ENCODE assay signal across 8 cellular contexts in the genomic region with DNA sequence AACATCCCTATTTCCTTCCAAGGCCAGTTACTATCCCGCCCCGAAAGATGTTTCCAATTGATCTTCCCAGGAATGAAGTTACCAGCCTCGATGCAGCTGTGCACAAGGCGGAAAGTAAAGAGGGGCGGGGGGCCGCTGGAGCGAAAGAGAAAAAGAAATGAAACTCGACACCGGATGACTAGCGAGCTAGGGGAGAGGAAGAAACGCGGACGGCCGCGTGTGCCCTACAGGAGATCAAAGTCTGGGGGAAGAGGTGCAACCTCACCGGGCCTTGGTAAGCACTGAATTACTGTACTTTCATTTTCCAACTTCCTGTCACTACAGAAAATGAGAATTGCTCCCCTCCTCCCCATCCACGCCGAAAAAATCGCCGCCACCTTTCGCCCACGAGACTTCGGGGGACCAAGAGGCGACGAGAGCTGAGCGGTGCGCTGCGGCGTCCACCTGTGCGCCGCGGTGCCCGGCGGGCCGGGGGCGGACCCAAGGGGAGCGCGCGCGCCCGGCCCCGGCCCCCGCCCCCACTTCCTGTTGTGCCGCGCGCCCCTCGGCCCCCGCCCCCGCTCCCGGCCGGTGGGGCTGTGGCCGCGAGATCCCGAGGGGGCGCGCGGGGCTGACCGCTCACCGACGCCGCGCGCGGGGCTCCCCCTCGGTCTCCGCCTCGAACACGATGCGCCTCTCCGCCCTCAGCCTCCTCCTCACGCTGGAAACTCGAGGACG. TPM values are rescaled to one million over a fixed set of nuclear protein-coding genes. Genes with fewer than 3 reads are reported as not detected.
DNase-seq lines count a peak whose midpoint lies in the region; ATAC-seq, FAIRE-seq and TF ChIP-seq lines count a peak whose summit lies in the region.

No MANE protein-coding gene starts in this region.

- H3K9me3 ChIP-seq in adrenal gland (replicated peaks in 1 of 3) (no peaks in the 10 kb centered on the region), left ventricle myocardium inferior (replicated peaks) (no peaks in the 10 kb centered on the region)

- DNase-seq in NCI-H146 (lab: John Stamatoyannopoulos, UW) (peak; percentile 89), T follicular helper cell (ENCODE audit: low read depth) (peak; percentile 72), adrenal gland (peak; percentile 65 to 82 (median 72)), left ventricle myocardium inferior (peak; percentile 46), pulmonary artery endothelial cell (ENCODE audit: low read depth, low spot score) (peak; percentile 46), urothelium cell line (ENCODE audit: low spot score) (peak; percentile 91)

- intact Hi-C loops in adrenal gland (cut with DNase I) (loop anchor here in 1 of 2 donors (5.0 kb wide), 1 partner anchor 39 kb away; no protein-coding TSS in a partner anchor), left ventricle myocardium inferior (cut with micrococcal nuclease) (loop anchor here (5.0 kb wide), 1 partner anchor 39 kb away; no protein-coding TSS in a partner anchor)

- H3K27me3 ChIP-seq in adrenal gland (no peaks in the 10 kb centered on the region), left ventricle myocardium inferior (ENCODE audit: low read depth) (no peaks in the 10 kb centered on the region)

- no peak for FAIRE-seq in urothelium cell line (lab: Jason Lieb, UNC)

- TF ChIP-seq POLR2A in adrenal gland (IDR thresholded peaks at IDR 0.05), result peak; percentile 14 to 61

- H3K4me3 ChIP-seq in adrenal gland (peak overlapping the region in 2 of 4 donors; percentile 68 to 92), left ventricle myocardium inferior (peak overlapping the region; percentile 80)

- H3K27ac ChIP-seq in adrenal gland (peak overlapping the region; percentile 23 to 100 (median 94)), left ventricle myocardium inferior (replicated peaks) (peak overlapping the region; percentile 96)

- ATAC-seq in GM18498 (IDR thresholded peaks at IDR 0.05; ENCODE audit: unreplicated experiment) (peak; percentile 71), HG02884 (IDR thresholded peaks at IDR 0.05; ENCODE audit: unreplicated experiment) (peak; percentile 48)

- H3K4me1 ChIP-seq in adrenal gland (replicated peaks in 1 of 2), result peaks cover 6 to 28% of the 10 kb centered on the region in 2 donors
- H3K4me1 ChIP-seq in left ventricle myocardium inferior, result peaks cover 44% of the 10 kb centered on the region

- WGBS in adrenal gland, 4 donors, result 0 to 1% (median 1%) methylated on average over 16 to 73 of the region's 73 CpGs

- no peaks in the 10 kb centered on the region for H3K36me3 ChIP-seq in adrenal gland (replicated peaks in 1 of 2)
- no peaks in the 10 kb centered on the region for H3K36me3 ChIP-seq in left ventricle myocardium inferior

- TF ChIP-seq CTCF in adrenal gland (IDR thresholded peaks at IDR 0.05) (no peak), left ventricle myocardium inferior (IDR thresholded peaks at IDR 0.05; ENCODE audit: borderline replicate concordance) (no peak)

RNA-seq across cellular contexts. Expression of gene ELK4, which starts 0.6 kb away (rescaled TPM):
- total RNA-seq in adrenal gland (10 to 100 TPM; 12.2 to 40.2 (median 25.5) TPM), left ventricle myocardium inferior (36.3 TPM), pulmonary artery endothelial cell (22.9 and 28.2 TPM in 2 replicates)
- polyA plus RNA-seq in adrenal gland, result 1 to 10 TPM; 3.6 to 9.9 (median 4.5) TPM

RNA-seq across cellular contexts. Expression of gene SLC45A3, which starts 49.1 kb away (rescaled TPM):
- 10 to 100 TPM in 4 of 8 donors, 1 to 10 TPM in 4; 5.9 to 27.9 (median 10.1) TPM for total RNA-seq in adrenal gland
- polyA plus RNA-seq in adrenal gland, result 1 to 10 TPM; 4.7 to 9.7 (median 8.4) TPM
- 5.2 TPM for total RNA-seq in left ventricle myocardium inferior
- total RNA-seq in pulmonary artery endothelial cell, result 8.3 and 9.8 TPM in 2 replicates
